20 cellular contexts compared by ENCODE assay signal in genomic region chr2:38700113-38700780, GRCh38. TPM values are rescaled to one million over a fixed set of nuclear protein-coding genes. Genes with fewer than 3 reads are reported as not detected.
DNase-seq lines count a peak whose midpoint lies in the region; ATAC-seq, FAIRE-seq and TF ChIP-seq lines count a peak whose summit lies in the region.
"Had no signal": no experiment of that assay in that cellular context is flagged by ENCODE, and none has a peak within 500 bp of the region (broad histone marks: within the 10 kb centered on the region; RNA-seq: fewer than 3 reads in every experiment).

No MANE protein-coding gene starts in this region.

- H4K8ac ChIP-seq in mesendoderm (ENCODE audit: low read depth, low read length) = no peak overlapping the region

- no peak overlapping the region for H3K18ac ChIP-seq in mesendoderm (ENCODE audit: low read length)

- TF ChIP-seq POLR2A in erythroblast (IDR thresholded peaks at IDR 0.05; ENCODE audit: low read length) = no peak

- no peak overlapping the region for H2BK120ac ChIP-seq in mesendoderm (ENCODE audit: low read depth, low read length)

- H3K79me2 ChIP-seq in mesendoderm (ENCODE audit: control insufficient read depth, insufficient read depth, low read length) = no peaks in the 10 kb centered on the region

- H3K4me1 ChIP-seq in small intestine (ENCODE audit: control insufficient read depth in 2 of 2, insufficient read depth in 1 of 2, low read depth in 1 of 2, low read length in 1 of 2) = peaks cover 0 to 2% of the 10 kb centered on the region in 2 donors
- no peaks in the 10 kb centered on the region for H3K4me1 ChIP-seq in mesendoderm (ENCODE audit: control insufficient read depth, low read depth, low read length)
- H3K4me1 ChIP-seq: colonic mucosa had no signal

- no peaks in the 10 kb centered on the region for H3K27me3 Mint-ChIP-seq in activated naive CD8-positive, alpha-beta T cell treated with anti-CD3 and anti-CD28 coated beads for 36 hours
- H3K27me3 Mint-ChIP-seq: stimulated activated memory B cell treated with anti-CD40 and anti-IgM and Interleukin-4, amounts not matched to agents 10 μg/mL and 1 μg/mL and 100 μg/mL, for 72 hours had no signal

- H3K9me3 ChIP-seq in small intestine (ENCODE audit: control insufficient read depth, low read depth) = no peaks in the 10 kb centered on the region
- H3K9me3 ChIP-seq: colonic mucosa, SK-N-SH had no signal

- no peak overlapping the region for H3K56ac ChIP-seq in mesendoderm (ENCODE audit: low read length)

- H3K4me2 ChIP-seq in mesendoderm (ENCODE audit: low read length) = no peak overlapping the region
- H3K4me2 ChIP-seq: SK-N-SH had no signal

- ATAC-seq in HG02642 (IDR thresholded peaks at IDR 0.05; ENCODE audit: poor library complexity, unreplicated experiment) = no peak
- ATAC-seq: right cardiac atrium; stimulated activated memory B cell treated with anti-CD40 and anti-IgM and Interleukin-4, amounts not matched to agents 10 μg/mL and 1 μg/mL and 100 μg/mL, for 72 hours had no signal

- no peaks in the 10 kb centered on the region for H3K27me3 ChIP-seq in small intestine (ENCODE audit: control insufficient read depth in 2 of 2, insufficient read depth in 2 of 2, low read length in 2 of 2)
- no peaks in the 10 kb centered on the region for H3K27me3 ChIP-seq in mesendoderm (ENCODE audit: insufficient read depth, low read length, poor library complexity)
- H3K27me3 ChIP-seq: colonic mucosa, tibial nerve had no signal

- no peak overlapping the region for H3K4me3 Mint-ChIP-seq in activated naive CD8-positive, alpha-beta T cell treated with anti-CD3 and anti-CD28 coated beads for 36 hours
- H3K4me3 Mint-ChIP-seq: stimulated activated memory B cell treated with anti-CD40 and anti-IgM and Interleukin-4, amounts not matched to agents 10 μg/mL and 1 μg/mL and 100 μg/mL, for 72 hours had no signal

- peak; percentile 60 for DNase-seq in activated effector memory CD4-positive, alpha-beta T cell treated with anti-CD3 and anti-CD28 coated beads, Interleukin-2, amount 50 U/mL, for 16 hours
- DNase-seq in activated effector memory CD4-positive, alpha-beta T cell treated with Interleukin-2 at 50 U/mL for 16 hours = no peak
- DNase-seq in OCI-M1 (lab: John Stamatoyannopoulos, UW) = peak; percentile 71
- no peak for DNase-seq in activated naive CD8-positive, alpha-beta T cell treated with anti-CD3 and anti-CD28 coated beads for 36 hours
- peak; percentile 40 for DNase-seq in small intestine
- DNase-seq in erythroblast (lab: John Stamatoyannopoulos, UW) = no peak
- no peak for DNase-seq in mesendoderm
- DNase-seq: DMS79 treated with DMSO at 0.1 percent for 48 hours, head of caudate nucleus, NCI-H1417 treated with DMSO at 0.1 percent for 48 hours, occipital lobe, PC-9, right cardiac atrium, SK-N-SH had no signal

- H3K23ac ChIP-seq in mesendoderm (ENCODE audit: low read length) = no peak overlapping the region

- H3K79me1 ChIP-seq in mesendoderm (ENCODE audit: low read length) = no peaks in the 10 kb centered on the region

- H3K36me3 Mint-ChIP-seq in activated naive CD8-positive, alpha-beta T cell treated with anti-CD3 and anti-CD28 coated beads for 36 hours = peaks cover 48% of the 10 kb centered on the region

- no peaks in the 10 kb centered on the region for H3K36me3 ChIP-seq in small intestine (ENCODE audit: control insufficient read depth in 2 of 2, insufficient read depth in 2 of 2, low read length in 2 of 2)
- H3K36me3 ChIP-seq in mesendoderm (ENCODE audit: control insufficient read depth, insufficient read depth, low read length) = no peaks in the 10 kb centered on the region
- H3K36me3 ChIP-seq: colonic mucosa had no signal

- peaks cover 34% of the 10 kb centered on the region for H3K4me1 Mint-ChIP-seq in activated naive CD8-positive, alpha-beta T cell treated with anti-CD3 and anti-CD28 coated beads for 36 hours
- H3K4me1 Mint-ChIP-seq: stimulated activated memory B cell treated with anti-CD40 and anti-IgM and Interleukin-4, amounts not matched to agents 10 μg/mL and 1 μg/mL and 100 μg/mL, for 72 hours had no signal

- WGBS in small intestine, 3 donors = 50 to 72% (median 50%) methylated on average over 9 of the region's 9 CpGs
- WGBS in mesendoderm (ENCODE audit: extremely low coverage, insufficient coverage, low lambda C conversion rate) = no CpG with 5 or more reads among the region's 9 CpGs

- no peak overlapping the region for H3K4ac ChIP-seq in mesendoderm (ENCODE audit: low read depth, low read length)

- H3K9me3 Mint-ChIP-seq in activated naive CD8-positive, alpha-beta T cell treated with anti-CD3 and anti-CD28 coated beads for 36 hours = peaks cover 6% of the 10 kb centered on the region

- no peak overlapping the region for H2BK15ac ChIP-seq in mesendoderm (replicated peaks; ENCODE audit: low read depth)

- H4K5ac ChIP-seq in mesendoderm (ENCODE audit: low read length) = no peak overlapping the region

- no peak overlapping the region for H3K9ac ChIP-seq in mesendoderm (ENCODE audit: low read length)
- H3K9ac ChIP-seq: SK-N-SH had no signal

- no peak overlapping the region for H2AK5ac ChIP-seq in mesendoderm (ENCODE audit: low read length)

- FAIRE-seq in small intestine (lab: Jason Lieb, UNC) = no peak
- FAIRE-seq: endometrium, HTR-8/SVneo had no signal

- H3K27ac ChIP-seq in small intestine (ENCODE audit: low read depth in 1 of 2, low read length in 1 of 2) (no peak overlapping the region), mesendoderm (ENCODE audit: low read depth, low read length) (no peak overlapping the region)
- H3K27ac ChIP-seq: colonic mucosa, tibial nerve had no signal

- H3K27ac Mint-ChIP-seq in activated naive CD8-positive, alpha-beta T cell treated with anti-CD3 and anti-CD28 coated beads for 36 hours = peak overlapping the region; percentile 71
- H3K27ac Mint-ChIP-seq: stimulated activated memory B cell treated with anti-CD40 and anti-IgM and Interleukin-4, amounts not matched to agents 10 μg/mL and 1 μg/mL and 100 μg/mL, for 72 hours had no signal

- H3K4me3 ChIP-seq in small intestine (ENCODE audit: low read depth in 1 of 2, low read length in 2 of 2) (no peak overlapping the region), mesendoderm (ENCODE audit: low read length) (no peak overlapping the region)
- H3K4me3 ChIP-seq: colonic mucosa, PC-9, tibial nerve had no signal

- H2BK5ac ChIP-seq in mesendoderm (ENCODE audit: low read length) = no peak overlapping the region

RNA-seq across cellular contexts. Expression of gene GALM, which starts 34.3 kb away (rescaled TPM):
- total RNA-seq in activated naive CD8-positive, alpha-beta T cell treated with anti-CD3 and anti-CD28 coated beads for 36 hours = 10 to 100 TPM; 42.0 to 42.2 TPM
- polyA plus RNA-seq in small intestine = 100 to 1,000 TPM in 1 of 3 donors, 10 to 100 TPM in 2; 48.6 to 148 (median 74.6) TPM
- polyA plus RNA-seq in mesendoderm (2013, experiment 1 of 2) = 13.4 TPM
- 12.9 TPM for polyA plus RNA-seq in mesendoderm (2013, experiment 2 of 2)

RNA-seq across cellular contexts. Expression of gene SRSF7, which starts 50.9 kb away (rescaled TPM):
- total RNA-seq in activated naive CD8-positive, alpha-beta T cell treated with anti-CD3 and anti-CD28 coated beads for 36 hours = 100 to 1,000 TPM; 381 to 392 TPM
- 100 to 1,000 TPM in 2 of 3 donors, 10 to 100 TPM in 1; 78.6 to 202 (median 185) TPM for polyA plus RNA-seq in small intestine
- 517 TPM for polyA plus RNA-seq in mesendoderm (2013, experiment 1 of 2)
- polyA plus RNA-seq in mesendoderm (2013, experiment 2 of 2) = 531 TPM

Comparison
In these comparisons a context has a peak if more than half of its experiments do, and no peak if none do; other contexts are left out.
1. DNase-seq: peak in activated effector memory CD4-positive, alpha-beta T cell treated with anti-CD3 and anti-CD28 coated beads, Interleukin-2, amount 50 U/mL, for 16 hours (single experiment), OCI-M1 (single experiment) and small intestine (single experiment); none in activated effector memory CD4-positive, alpha-beta T cell treated with Interleukin-2 at 50 U/mL for 16 hours (single experiment), activated naive CD8-positive, alpha-beta T cell treated with anti-CD3 and anti-CD28 coated beads for 36 hours (single experiment), erythroblast (0 of 2) and mesendoderm (single experiment).